8 cellular contexts compared by ENCODE assay signal in the genomic region with DNA sequence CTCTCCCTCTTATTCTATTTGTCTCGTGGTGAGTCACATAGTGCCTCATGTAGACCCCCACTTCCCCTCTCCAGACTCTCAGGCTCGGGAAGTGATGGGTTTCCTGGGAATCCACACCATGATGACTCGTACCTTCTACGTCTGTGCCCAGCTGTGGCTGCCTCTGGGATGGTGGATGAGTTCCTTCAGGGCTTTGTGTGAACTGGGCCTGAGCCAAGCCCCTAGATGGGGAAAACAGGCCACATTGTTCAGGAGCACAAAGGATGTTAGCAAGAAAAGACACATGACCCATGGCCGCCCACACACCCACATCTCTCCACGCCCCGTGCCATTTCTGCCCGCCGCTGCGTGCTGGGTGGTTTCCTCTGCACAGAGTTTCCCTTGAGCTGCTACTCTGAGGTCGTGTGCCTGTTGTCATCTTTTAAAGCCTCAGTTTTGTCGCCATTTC. TPM values are rescaled to one million over a fixed set of nuclear protein-coding genes. Genes with fewer than 3 reads are reported as not detected.
A peak's percentile ranks its signal among the peaks of the same experiment; 100 is the strongest.
DNase-seq lines count a peak whose midpoint lies in the region; ATAC-seq and TF ChIP-seq lines count a peak whose summit lies in the region.

No MANE protein-coding gene starts in this region.

- intact Hi-C loops in dorsolateral prefrontal cortex (cut with DNase I), result no loop called here

- peak overlapping the region; percentile 26 for H3K4me3 Mint-ChIP-seq in activated CD4-positive, alpha-beta memory T cell treated with anti-CD3 and anti-CD28 coated beads, Interleukin-2, amount 10 ng/mL, durations not matched to agents 7 days and 5 days
- H3K4me3 Mint-ChIP-seq in stimulated activated naive CD8-positive, alpha-beta T cell treated with anti-CD3 and anti-CD28 coated beads, Interleukin-15, Interleukin-2, amounts not matched to agents 100 ng/mL and 50 ng/mL, for 24 hours, result peak overlapping the region; percentile 75

- H3K9me3 ChIP-seq in mucosa of stomach (ENCODE audit: control insufficient read depth, low read length), result no peaks in the 10 kb centered on the region

- CTCF ChIA-PET in activated CD4-positive, alpha-beta memory T cell treated with anti-CD3 and anti-CD28 coated beads, Interleukin-2, amount 10 ng/mL, durations not matched to agents 7 days and 5 days (lab: Charles Lee), result interaction anchor here (1.0 to 2.1 kb wide), 2 partner anchors 25 to 182 kb away, joined by 3 to 12 read pairs; a partner anchor contains a TSS

- H3K4me3 ChIP-seq in dorsolateral prefrontal cortex (peak overlapping the region in 17 of 59 donors; percentile 2 to 49 (median 15)), mucosa of stomach (ENCODE audit: low read length) (no peak overlapping the region)

- H3K9me3 Mint-ChIP-seq in activated CD4-positive, alpha-beta memory T cell treated with anti-CD3 and anti-CD28 coated beads, Interleukin-2, amount 10 ng/mL, durations not matched to agents 7 days and 5 days, result no peaks in the 10 kb centered on the region
- no peaks in the 10 kb centered on the region for H3K9me3 Mint-ChIP-seq in stimulated activated naive CD8-positive, alpha-beta T cell treated with anti-CD3 and anti-CD28 coated beads, Interleukin-15, Interleukin-2, amounts not matched to agents 100 ng/mL and 50 ng/mL, for 24 hours

- H3K27ac Mint-ChIP-seq in activated CD4-positive, alpha-beta memory T cell treated with anti-CD3 and anti-CD28 coated beads, Interleukin-2, amount 10 ng/mL, durations not matched to agents 7 days and 5 days, result peak overlapping the region; percentile 84
- peak overlapping the region; percentile 98 for H3K27ac Mint-ChIP-seq in stimulated activated naive CD8-positive, alpha-beta T cell treated with anti-CD3 and anti-CD28 coated beads, Interleukin-15, Interleukin-2, amounts not matched to agents 100 ng/mL and 50 ng/mL, for 24 hours

- H3K27ac ChIP-seq in dorsolateral prefrontal cortex, result peak overlapping the region; percentile 82 to 99 (median 97)

- H3K27me3 Mint-ChIP-seq in activated CD4-positive, alpha-beta memory T cell treated with anti-CD3 and anti-CD28 coated beads, Interleukin-2, amount 10 ng/mL, durations not matched to agents 7 days and 5 days, result no peaks in the 10 kb centered on the region
- H3K27me3 Mint-ChIP-seq in stimulated activated naive CD8-positive, alpha-beta T cell treated with anti-CD3 and anti-CD28 coated beads, Interleukin-15, Interleukin-2, amounts not matched to agents 100 ng/mL and 50 ng/mL, for 24 hours, result no peaks in the 10 kb centered on the region

- peaks cover 74% of the 10 kb centered on the region for H3K36me3 Mint-ChIP-seq in activated CD4-positive, alpha-beta memory T cell treated with anti-CD3 and anti-CD28 coated beads, Interleukin-2, amount 10 ng/mL, durations not matched to agents 7 days and 5 days (ENCODE audit: low read depth)
- peaks cover 47% of the 10 kb centered on the region for H3K36me3 Mint-ChIP-seq in stimulated activated naive CD8-positive, alpha-beta T cell treated with anti-CD3 and anti-CD28 coated beads, Interleukin-15, Interleukin-2, amounts not matched to agents 100 ng/mL and 50 ng/mL, for 24 hours (ENCODE audit: low read depth)

- peak; percentile 75 for DNase-seq in activated CD4-positive, alpha-beta memory T cell treated with anti-CD3 and anti-CD28 coated beads, Interleukin-2, amount 10 ng/mL, durations not matched to agents 7 days and 5 days
- peak in 9 of 10 donors; percentile 77 to 93 (median 85) for DNase-seq in dorsolateral prefrontal cortex
- DNase-seq in OCI-M1 (lab: John Stamatoyannopoulos, UW), result no peak

- ATAC-seq in GM18861 (IDR thresholded peaks at IDR 0.05; ENCODE audit: unreplicated experiment), result peak; percentile 68
- peak; percentile 57 for ATAC-seq in HG03280 (IDR thresholded peaks at IDR 0.05; ENCODE audit: unreplicated experiment)
- ATAC-seq in HG03097 (IDR thresholded peaks at IDR 0.05; ENCODE audit: low FRiP score, unreplicated experiment), result no peak

- H3K36me3 ChIP-seq in mucosa of stomach (ENCODE audit: control insufficient read depth, insufficient read depth, low read length), result no peaks in the 10 kb centered on the region

- H3K27me3 ChIP-seq in dorsolateral prefrontal cortex (no peaks in the 10 kb centered on the region), mucosa of stomach (ENCODE audit: control insufficient read depth, insufficient read depth, low read length) (no peaks in the 10 kb centered on the region)

- H3K4me1 Mint-ChIP-seq in activated CD4-positive, alpha-beta memory T cell treated with anti-CD3 and anti-CD28 coated beads, Interleukin-2, amount 10 ng/mL, durations not matched to agents 7 days and 5 days, result peaks cover 72% of the 10 kb centered on the region
- peaks cover 75% of the 10 kb centered on the region for H3K4me1 Mint-ChIP-seq in stimulated activated naive CD8-positive, alpha-beta T cell treated with anti-CD3 and anti-CD28 coated beads, Interleukin-15, Interleukin-2, amounts not matched to agents 100 ng/mL and 50 ng/mL, for 24 hours (ENCODE audit: low read depth)

- POLR2A ChIA-PET in activated CD4-positive, alpha-beta memory T cell treated with anti-CD3 and anti-CD28 coated beads, Interleukin-2, amount 10 ng/mL, durations not matched to agents 7 days and 5 days (lab: Charles Lee), result interaction anchor here (0.6 to 2.5 kb wide), 4 partner anchors 14 to 182 kb away, joined by 3 to 8 read pairs (median 4); a partner anchor contains a TSS

- peaks cover 35% of the 10 kb centered on the region for H3K4me1 ChIP-seq in mucosa of stomach (ENCODE audit: control insufficient read depth, insufficient read depth, low read length)

- TF ChIP-seq CTCF in dorsolateral prefrontal cortex (IDR thresholded peaks at IDR 0.05 in 54 of 56, conservative IDR thresholded peaks at IDR 0.05 in 2 of 56; ENCODE audit: low read depth in 1 of 56, partially characterized antibody in 56 of 56), result peak in 4 of 56 donors; percentile 17 to 40 (median 22)

- H3K9ac ChIP-seq in mucosa of stomach (ENCODE audit: low read length), result peak overlapping the region; percentile 60

RNA-seq across cellular contexts. Expression of a gene that starts 10.5 kb away (rescaled TPM):
- total RNA-seq in activated CD4-positive, alpha-beta memory T cell treated with anti-CD3 and anti-CD28 coated beads, Interleukin-2, amount 10 ng/mL, durations not matched to agents 7 days and 5 days, result 100 to 1,000 TPM; 337 to 338 TPM
- total RNA-seq in dorsolateral prefrontal cortex, result 10 to 100 TPM in 20 of 120 experiments, 1 to 10 TPM in 100; 1.0 to 28.7 (median 6.0) TPM

RNA-seq across cellular contexts. Expression of a gene that starts 28.2 kb away (rescaled TPM):
- total RNA-seq in activated CD4-positive, alpha-beta memory T cell treated with anti-CD3 and anti-CD28 coated beads, Interleukin-2, amount 10 ng/mL, durations not matched to agents 7 days and 5 days, result 10 to 100 TPM; 32.7 to 33.5 TPM
- total RNA-seq in dorsolateral prefrontal cortex, result 10 to 100 TPM in 52 of 120 experiments, 1 to 10 TPM in 68; 3.9 to 18.5 (median 9.6) TPM

Comparison
In these comparisons a context has a peak if more than half of its experiments do, and no peak if none do; other contexts are left out.
1. RNA of a gene that starts 10.5 kb away (total RNA-seq): 337 to 338 TPM in activated CD4-positive, alpha-beta memory T cell treated with anti-CD3 and anti-CD28 coated beads, Interleukin-2, amount 10 ng/mL, durations not matched to agents 7 days and 5 days; 1.0 to 28.7 TPM in dorsolateral prefrontal cortex; every median in the first group is over 10 times any median in the second.